In the genomic region with DNA sequence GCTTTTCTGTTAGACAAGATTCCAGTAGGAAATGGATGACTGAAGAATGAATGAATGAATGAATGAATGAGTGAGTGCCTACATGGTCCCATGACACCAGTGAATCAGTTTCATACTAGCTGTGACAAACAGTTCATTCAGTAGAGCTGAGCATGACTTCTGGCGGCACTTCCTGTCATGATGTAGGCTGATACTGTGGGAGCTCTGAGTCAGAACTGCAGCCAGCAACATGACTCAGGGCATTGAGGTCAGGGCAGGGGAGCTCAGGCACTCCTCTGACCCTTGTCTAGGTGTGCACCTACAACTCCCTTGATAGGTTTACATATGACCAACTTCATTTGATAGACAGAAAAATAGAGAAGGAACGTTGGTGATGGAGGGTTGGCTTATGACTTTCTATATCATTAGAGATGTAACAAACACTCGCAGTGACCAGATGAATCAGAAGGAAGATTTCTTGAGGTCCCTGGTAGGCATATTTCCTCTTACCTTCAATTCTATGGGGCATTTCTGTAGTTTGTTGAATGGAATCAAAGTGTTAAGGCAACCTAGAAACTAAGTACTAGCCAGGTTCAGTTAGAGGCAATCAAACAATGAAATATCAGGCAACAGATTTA, we compare ENCODE assay signal across 1 cellular context.
TF ChIP-seq lines count a peak whose summit lies in the region.

No MANE protein-coding gene starts in this region.

TF ChIP-seq in HepG2, 621 proteins besides CTCF, POLR2A, EP300 and RAD21 (continued from another document and continues in another):
- TF ChIP-seq ZNF609 (CRISPR knock-in tag; IDR thresholded peaks at IDR 0.05; ENCODE audit: borderline replicate concordance) = no peak
- no peak for TF ChIP-seq MTF2 (CRISPR knock-in tag; IDR thresholded peaks at IDR 0.05; ENCODE audit: borderline replicate concordance)
- TF ChIP-seq, protein P1, sequence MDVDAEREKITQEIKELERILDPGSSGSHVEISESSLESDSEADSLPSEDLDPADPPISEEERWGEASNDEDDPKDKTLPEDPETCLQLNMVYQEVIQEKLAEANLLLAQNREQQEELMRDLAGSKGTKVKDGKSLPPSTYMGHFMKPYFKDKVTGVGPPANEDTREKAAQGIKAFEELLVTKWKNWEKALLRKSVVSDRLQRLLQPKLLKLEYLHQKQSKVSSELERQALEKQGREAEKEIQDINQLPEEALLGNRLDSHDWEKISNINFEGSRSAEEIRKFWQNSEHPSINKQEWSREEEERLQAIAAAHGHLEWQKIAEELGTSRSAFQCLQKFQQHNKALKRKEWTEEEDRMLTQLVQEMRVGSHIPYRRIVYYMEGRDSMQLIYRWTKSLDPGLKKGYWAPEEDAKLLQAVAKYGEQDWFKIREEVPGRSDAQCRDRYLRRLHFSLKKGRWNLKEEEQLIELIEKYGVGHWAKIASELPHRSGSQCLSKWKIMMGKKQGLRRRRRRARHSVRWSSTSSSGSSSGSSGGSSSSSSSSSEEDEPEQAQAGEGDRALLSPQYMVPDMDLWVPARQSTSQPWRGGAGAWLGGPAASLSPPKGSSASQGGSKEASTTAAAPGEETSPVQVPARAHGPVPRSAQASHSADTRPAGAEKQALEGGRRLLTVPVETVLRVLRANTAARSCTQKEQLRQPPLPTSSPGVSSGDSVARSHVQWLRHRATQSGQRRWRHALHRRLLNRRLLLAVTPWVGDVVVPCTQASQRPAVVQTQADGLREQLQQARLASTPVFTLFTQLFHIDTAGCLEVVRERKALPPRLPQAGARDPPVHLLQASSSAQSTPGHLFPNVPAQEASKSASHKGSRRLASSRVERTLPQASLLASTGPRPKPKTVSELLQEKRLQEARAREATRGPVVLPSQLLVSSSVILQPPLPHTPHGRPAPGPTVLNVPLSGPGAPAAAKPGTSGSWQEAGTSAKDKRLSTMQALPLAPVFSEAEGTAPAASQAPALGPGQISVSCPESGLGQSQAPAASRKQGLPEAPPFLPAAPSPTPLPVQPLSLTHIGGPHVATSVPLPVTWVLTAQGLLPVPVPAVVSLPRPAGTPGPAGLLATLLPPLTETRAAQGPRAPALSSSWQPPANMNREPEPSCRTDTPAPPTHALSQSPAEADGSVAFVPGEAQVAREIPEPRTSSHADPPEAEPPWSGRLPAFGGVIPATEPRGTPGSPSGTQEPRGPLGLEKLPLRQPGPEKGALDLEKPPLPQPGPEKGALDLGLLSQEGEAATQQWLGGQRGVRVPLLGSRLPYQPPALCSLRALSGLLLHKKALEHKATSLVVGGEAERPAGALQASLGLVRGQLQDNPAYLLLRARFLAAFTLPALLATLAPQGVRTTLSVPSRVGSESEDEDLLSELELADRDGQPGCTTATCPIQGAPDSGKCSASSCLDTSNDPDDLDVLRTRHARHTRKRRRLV (CRISPR knock-in tag; IDR thresholded peaks at IDR 0.05) = no peak
- no peak for TF ChIP-seq ATM (IDR thresholded peaks at IDR 0.05; ENCODE audit: borderline replicate concordance)
- TF ChIP-seq ZNF574 (CRISPR knock-in tag; IDR thresholded peaks at IDR 0.05) = 0 out of 2 replicates have a peak, but pooled peaks have one; percentile 21
- no peak for TF ChIP-seq ZBTB34 (CRISPR knock-in tag; IDR thresholded peaks at IDR 0.05)
- TF ChIP-seq ZNF24 (IDR thresholded peaks at IDR 0.05) = peak; percentile 99
- TF ChIP-seq HMG20B (CRISPR knock-in tag; conservative IDR thresholded peaks at IDR 0.05) = no peak
- TF ChIP-seq ESRRA (CRISPR knock-in tag; IDR thresholded peaks at IDR 0.05; ENCODE audit: low read depth) = no peak
- no peak for TF ChIP-seq HIVEP1 (CRISPR knock-in tag; IDR thresholded peaks at IDR 0.05)
- no peak for TF ChIP-seq MEF2D (CRISPR knock-in tag; IDR thresholded peaks at IDR 0.05)
- no peak for TF ChIP-seq ZNF562 (CRISPR knock-in tag; IDR thresholded peaks at IDR 0.05; ENCODE audit: borderline replicate concordance)
- no peak for TF ChIP-seq KLF13 (CRISPR knock-in tag; IDR thresholded peaks at IDR 0.05)
- TF ChIP-seq, protein P2, sequence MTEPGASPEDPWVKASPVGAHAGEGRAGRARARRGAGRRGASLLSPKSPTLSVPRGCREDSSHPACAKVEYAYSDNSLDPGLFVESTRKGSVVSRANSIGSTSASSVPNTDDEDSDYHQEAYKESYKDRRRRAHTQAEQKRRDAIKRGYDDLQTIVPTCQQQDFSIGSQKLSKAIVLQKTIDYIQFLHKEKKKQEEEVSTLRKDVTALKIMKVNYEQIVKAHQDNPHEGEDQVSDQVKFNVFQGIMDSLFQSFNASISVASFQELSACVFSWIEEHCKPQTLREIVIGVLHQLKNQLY (CRISPR knock-in tag; IDR thresholded peaks at IDR 0.05) = no peak
- peak; percentile 72; the same call in 1 of the 2 replicates for TF ChIP-seq GATAD1 (CRISPR knock-in tag; IDR thresholded peaks at IDR 0.05)
- no peak for TF ChIP-seq HNF4G (IDR thresholded peaks at IDR 0.05; ENCODE audit: borderline replicate concordance, low read depth, low read length)
- no peak for TF ChIP-seq HNF4G (CRISPR knock-in tag; IDR thresholded peaks at IDR 0.05; ENCODE audit: borderline replicate concordance, low read depth)
- TF ChIP-seq MAZ (IDR thresholded peaks at IDR 0.05; ENCODE audit: borderline replicate concordance, low read depth, low read length) = no peak
- no peak for TF ChIP-seq MAZ (CRISPR knock-in tag; IDR thresholded peaks at IDR 0.05; ENCODE audit: low read depth)
- TF ChIP-seq ZNF891 (CRISPR knock-in tag; IDR thresholded peaks at IDR 0.05) = no peak
- no peak for TF ChIP-seq ZNF484 (CRISPR knock-in tag; IDR thresholded peaks at IDR 0.05; ENCODE audit: borderline replicate concordance, low read depth)
- TF ChIP-seq, protein P3, sequence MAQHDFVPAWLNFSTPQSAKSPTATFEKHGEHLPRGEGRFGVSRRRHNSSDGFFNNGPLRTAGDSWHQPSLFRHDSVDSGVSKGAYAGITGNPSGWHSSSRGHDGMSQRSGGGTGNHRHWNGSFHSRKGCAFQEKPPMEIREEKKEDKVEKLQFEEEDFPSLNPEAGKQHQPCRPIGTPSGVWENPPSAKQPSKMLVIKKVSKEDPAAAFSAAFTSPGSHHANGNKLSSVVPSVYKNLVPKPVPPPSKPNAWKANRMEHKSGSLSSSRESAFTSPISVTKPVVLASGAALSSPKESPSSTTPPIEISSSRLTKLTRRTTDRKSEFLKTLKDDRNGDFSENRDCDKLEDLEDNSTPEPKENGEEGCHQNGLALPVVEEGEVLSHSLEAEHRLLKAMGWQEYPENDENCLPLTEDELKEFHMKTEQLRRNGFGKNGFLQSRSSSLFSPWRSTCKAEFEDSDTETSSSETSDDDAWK (CRISPR knock-in tag; IDR thresholded peaks at IDR 0.05) = no peak
- TF ChIP-seq ZMYM4 (CRISPR knock-in tag; IDR thresholded peaks at IDR 0.05) = no peak
- TF ChIP-seq MIER3 (CRISPR knock-in tag; IDR thresholded peaks at IDR 0.05; ENCODE audit: borderline replicate concordance) = peak; percentile 81; the same call in 1 of the 2 replicates
- TF ChIP-seq NFAT5 (CRISPR knock-in tag; IDR thresholded peaks at IDR 0.05) = no peak
- TF ChIP-seq ZNF577 (CRISPR knock-in tag; IDR thresholded peaks at IDR 0.05; ENCODE audit: borderline replicate concordance, low read depth) = no peak
- TF ChIP-seq, protein P4, sequence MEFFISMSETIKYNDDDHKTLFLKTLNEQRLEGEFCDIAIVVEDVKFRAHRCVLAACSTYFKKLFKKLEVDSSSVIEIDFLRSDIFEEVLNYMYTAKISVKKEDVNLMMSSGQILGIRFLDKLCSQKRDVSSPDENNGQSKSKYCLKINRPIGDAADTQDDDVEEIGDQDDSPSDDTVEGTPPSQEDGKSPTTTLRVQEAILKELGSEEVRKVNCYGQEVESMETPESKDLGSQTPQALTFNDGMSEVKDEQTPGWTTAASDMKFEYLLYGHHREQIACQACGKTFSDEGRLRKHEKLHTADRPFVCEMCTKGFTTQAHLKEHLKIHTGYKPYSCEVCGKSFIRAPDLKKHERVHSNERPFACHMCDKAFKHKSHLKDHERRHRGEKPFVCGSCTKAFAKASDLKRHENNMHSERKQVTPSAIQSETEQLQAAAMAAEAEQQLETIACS (CRISPR knock-in tag; IDR thresholded peaks at IDR 0.05) = no peak
- TF ChIP-seq NCOA2 (CRISPR knock-in tag; IDR thresholded peaks at IDR 0.05) = peak; percentile 48; the same call in 1 of the 2 replicates
